ENCODE assay signal across 8 cellular contexts in genomic region chr18:8450013-8450412, GRCh38.
DNase-seq lines count a peak whose midpoint lies in the region; ATAC-seq, FAIRE-seq and TF ChIP-seq lines count a peak whose summit lies in the region.

No MANE protein-coding gene starts in this region.

- H3K79me2 ChIP-seq in OCI-LY3 (ENCODE audit: low read length), result no peaks in the 10 kb centered on the region

- no peak overlapping the region for H3K4me2 ChIP-seq in OCI-LY3 (ENCODE audit: low read length)

- H3K27ac ChIP-seq in cardiac muscle cell (no peak overlapping the region), OCI-LY3 (ENCODE audit: low read length) (no peak overlapping the region)

- intact Hi-C loops in Right ventricle myocardium superior (cut with DNase I), result no loop called here

- FAIRE-seq in urothelium cell line (lab: Jason Lieb, UNC), result no peak

- ATAC-seq in Right ventricle myocardium superior (ENCODE audit: poor library complexity), result no peak
- no peak for ATAC-seq in HG02870 (IDR thresholded peaks at IDR 0.05; ENCODE audit: unreplicated experiment)

- no peaks in the 10 kb centered on the region for H4K20me1 ChIP-seq in OCI-LY3 (ENCODE audit: insufficient read depth, low read length)

- no peaks in the 10 kb centered on the region for H3K9me3 ChIP-seq in cardiac muscle cell (ENCODE audit: low read depth)
- H3K9me3 ChIP-seq in OCI-LY3 (ENCODE audit: insufficient read depth, low read length), result no peaks in the 10 kb centered on the region
- H3K9me3 ChIP-seq in MG63, result no peaks in the 10 kb centered on the region

- DNase-seq in cardiac muscle cell (ENCODE audit: low read depth in 1 of 2, low spot score in 1 of 2) (peak; percentile 11), Right ventricle myocardium superior (no peak), foreskin fibroblast (peak in 1 of 2 donors; percentile 7), urothelium cell line (ENCODE audit: low spot score) (peak; percentile 60), MG63 (no peak), kidney glomerular epithelial cell (lab: John Stamatoyannopoulos, UW) (no peak)

- H3K27me3 ChIP-seq in cardiac muscle cell (no peaks in the 10 kb centered on the region), OCI-LY3 (ENCODE audit: low read depth, low read length) (0 out of 2 replicates have a peak, but pooled peaks cover 7% of the 10 kb centered on the region), MG63 (no peaks in the 10 kb centered on the region)

- no peak overlapping the region for H2AFZ ChIP-seq in OCI-LY3 (ENCODE audit: low read depth, low read length)

- H3K36me3 ChIP-seq in cardiac muscle cell (no peaks in the 10 kb centered on the region), OCI-LY3 (replicated peaks; ENCODE audit: low read depth, low read length) (no peaks in the 10 kb centered on the region), MG63 (no peaks in the 10 kb centered on the region)

- H3K9ac ChIP-seq in OCI-LY3 (ENCODE audit: low read length), result no peak overlapping the region

- no peaks in the 10 kb centered on the region for H3K4me1 ChIP-seq in cardiac muscle cell (ENCODE audit: low read depth)
- H3K4me1 ChIP-seq in OCI-LY3 (ENCODE audit: low read length), result no peaks in the 10 kb centered on the region

- H3K4me3 ChIP-seq in cardiac muscle cell (no peak overlapping the region), OCI-LY3 (ENCODE audit: low read length) (no peak overlapping the region), foreskin fibroblast (ENCODE audit: low read depth in 1 of 2, low read length in 2 of 2) (no peak overlapping the region), MG63 (no peak overlapping the region)

- TF ChIP-seq CTCF in cardiac muscle cell (IDR thresholded peaks at IDR 0.05; ENCODE audit: low read depth, low read length) (peak; percentile 57), OCI-LY3 (IDR thresholded peaks at IDR 0.05; ENCODE audit: low read depth, low read length) (peak; percentile 45), foreskin fibroblast (IDR thresholded peaks at IDR 0.05; ENCODE audit: low read depth, low read length) (peak; percentile 42)

Comparison
In these comparisons a context has a peak if more than half of its experiments do, and no peak if none do; other contexts are left out.
1. DNase-seq: peak in cardiac muscle cell (2 of 2) and urothelium cell line (single experiment); none in Right ventricle myocardium superior (single experiment), MG63 (single experiment) and kidney glomerular epithelial cell (single experiment).
2. Peak in every context shown above with its lines, with median percentiles within 50 percentile points of each other: CTCF ChIP-seq.